ENCODE assay signal across 8 cellular contexts in the genomic region with DNA sequence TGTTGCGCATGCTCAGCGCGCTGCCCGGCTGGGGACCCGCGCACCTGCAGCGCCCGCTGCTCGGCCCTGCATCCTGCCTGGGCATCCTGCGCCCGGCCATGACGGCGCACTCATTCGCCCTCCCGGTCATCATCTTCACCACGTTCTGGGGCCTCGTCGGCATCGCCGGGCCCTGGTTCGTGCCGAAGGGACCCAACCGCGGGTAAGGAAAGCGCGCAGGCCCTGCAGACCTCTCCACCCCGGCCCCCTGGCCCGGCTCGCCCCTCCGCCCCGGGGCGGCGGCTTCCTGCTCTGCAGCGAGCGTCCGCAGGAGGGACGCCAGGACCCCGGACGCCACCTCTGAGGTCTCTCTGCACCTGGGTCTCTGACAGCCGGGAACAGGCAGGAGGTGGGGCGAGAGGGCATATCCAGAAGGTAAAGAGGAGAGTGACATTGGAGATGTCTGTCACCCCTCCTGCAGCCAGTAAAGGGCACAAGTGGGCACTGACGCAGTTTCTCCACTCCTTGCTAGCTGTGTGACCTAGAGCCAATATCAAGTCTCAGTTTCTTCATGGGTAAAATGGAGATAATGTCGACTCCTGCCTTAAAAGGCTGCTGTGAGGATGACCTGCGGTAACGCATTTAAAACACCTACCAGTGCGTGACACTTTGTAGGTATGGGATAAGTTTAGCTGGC. TPM values are rescaled to one million over a fixed set of nuclear protein-coding genes. Genes with fewer than 3 reads are reported as not detected.
DNase-seq lines count a peak whose midpoint lies in the region; ATAC-seq, FAIRE-seq and TF ChIP-seq lines count a peak whose summit lies in the region.

Gene ATP6V0E2 (plus strand): TSS at position 2 of the 676 bp plus-strand sequence. CDS start 97 bp downstream, at position 99.

- no peaks in the 10 kb centered on the region for H3K9me3 ChIP-seq in DOHH2 (ENCODE audit: control insufficient read depth, insufficient read depth, low read length)
- H3K9me3 ChIP-seq in Loucy (ENCODE audit: insufficient read depth, low read depth, low read length): no peaks in the 10 kb centered on the region

- H2AK5ac ChIP-seq in mesendoderm (ENCODE audit: low read length): no peak within 1 kb of the TSS

- H3K4me3 ChIP-seq in DOHH2 (ENCODE audit: low read length): peak within 1 kb of the TSS; percentile 86
- peak within 1 kb of the TSS; percentile 84 for H3K4me3 ChIP-seq in Loucy (ENCODE audit: low read length, poor library complexity, severe bottlenecking)
- H3K4me3 ChIP-seq in mesendoderm (ENCODE audit: low read length): peak within 1 kb of the TSS; percentile 46

- no peak within 1 kb of the TSS for H3K23ac ChIP-seq in mesendoderm (ENCODE audit: low read length)

- FAIRE-seq in RCC 7860 (lab: Jason Lieb, UNC): no peak

- peaks cover 30% of the 10 kb centered on the region for H3K36me3 Mint-ChIP-seq in central memory CD8-positive, alpha-beta T cell (ENCODE audit: insufficient read depth)

- no peak for DNase-seq in central memory CD8-positive, alpha-beta T cell (ENCODE audit: low spot score in 2 of 2)
- DNase-seq in mesendoderm (no peak), ureter (ENCODE audit: low spot score) (no peak), RCC 7860 (ENCODE audit: low spot score) (no peak)
- DNase-seq in effector CD4-positive, alpha-beta T cell: no peak

- H3K4me3 Mint-ChIP-seq in central memory CD8-positive, alpha-beta T cell: peak within 1 kb of the TSS; percentile 86

- H3K79me2 ChIP-seq in DOHH2 (ENCODE audit: control insufficient read depth, low read length) (peaks cover 21% of the 10 kb centered on the region), Loucy (ENCODE audit: insufficient read depth, low read length) (peaks cover 17% of the 10 kb centered on the region; the same call in 1 of the 2 replicates), mesendoderm (ENCODE audit: control insufficient read depth, insufficient read depth, low read length) (no peaks in the 10 kb centered on the region)

- H3K4ac ChIP-seq in mesendoderm (ENCODE audit: low read depth, low read length): no peak within 1 kb of the TSS

- H3K9ac ChIP-seq in Loucy (ENCODE audit: low read depth, low read length, poor library complexity, severe bottlenecking) (peak within 1 kb of the TSS; percentile 72), mesendoderm (ENCODE audit: low read length) (peak within 1 kb of the TSS; percentile 74)

- H3K18ac ChIP-seq in mesendoderm (ENCODE audit: low read length): peak within 1 kb of the TSS; percentile 24

- H2BK5ac ChIP-seq in mesendoderm (ENCODE audit: low read length): no peak within 1 kb of the TSS

- TF ChIP-seq CTCF in DOHH2 (IDR thresholded peaks at IDR 0.05; ENCODE audit: low read depth, low read length, poor library complexity, severe bottlenecking) (peak; percentile 20), Loucy (conservative IDR thresholded peaks at IDR 0.05; ENCODE audit: low read length) (no peak)

- H3K4me1 Mint-ChIP-seq in central memory CD8-positive, alpha-beta T cell: peaks cover 62% of the 10 kb centered on the region

- H3K79me1 ChIP-seq in mesendoderm (ENCODE audit: low read length): no peaks in the 10 kb centered on the region

- H3K27me3 ChIP-seq in DOHH2 (ENCODE audit: control insufficient read depth, low read length) (no peaks in the 10 kb centered on the region), Loucy (ENCODE audit: insufficient read depth, low read length, poor library complexity, severe bottlenecking) (no peaks in the 10 kb centered on the region), mesendoderm (ENCODE audit: insufficient read depth, low read length, poor library complexity) (peaks cover 3% of the 10 kb centered on the region)

- peaks cover 2% of the 10 kb centered on the region; the same call in 1 of the 2 replicates for H4K20me1 ChIP-seq in DOHH2 (ENCODE audit: control insufficient read depth, insufficient read depth, low read depth, low read length)
- peaks cover 2% of the 10 kb centered on the region for H4K20me1 ChIP-seq in Loucy (ENCODE audit: insufficient read depth, low read length, poor library complexity, severe bottlenecking)

- H3K9me2 ChIP-seq in DOHH2 (replicated peaks; ENCODE audit: control insufficient read depth, low read length) (no peaks in the 10 kb centered on the region), Loucy (replicated peaks; ENCODE audit: low read depth, low read length) (no peaks in the 10 kb centered on the region)

- H3K36me3 ChIP-seq in DOHH2 (ENCODE audit: control insufficient read depth, low read length): peaks cover 9% of the 10 kb centered on the region
- no peaks in the 10 kb centered on the region for H3K36me3 ChIP-seq in Loucy (ENCODE audit: insufficient read depth, low read length)
- no peaks in the 10 kb centered on the region for H3K36me3 ChIP-seq in mesendoderm (ENCODE audit: control insufficient read depth, insufficient read depth, low read length)

- H2AFZ ChIP-seq in Loucy (ENCODE audit: low read length): peak within 1 kb of the TSS; percentile 95

- H3K9me3 Mint-ChIP-seq in central memory CD8-positive, alpha-beta T cell: no peaks in the 10 kb centered on the region

- H4K5ac ChIP-seq in mesendoderm (ENCODE audit: low read length): no peak within 1 kb of the TSS

- peaks cover 10% of the 10 kb centered on the region; the same call in 1 of the 2 replicates for H3F3A ChIP-seq in DOHH2 (ENCODE audit: control insufficient read depth, insufficient read depth)
- peaks cover 6% of the 10 kb centered on the region for H3F3A ChIP-seq in Loucy (ENCODE audit: low read depth)

- H3K4me1 ChIP-seq in DOHH2 (ENCODE audit: control insufficient read depth, low read length) (peaks cover 40% of the 10 kb centered on the region), Loucy (ENCODE audit: insufficient read depth, low read length, poor library complexity, severe bottlenecking) (peaks cover 50% of the 10 kb centered on the region), mesendoderm (ENCODE audit: control insufficient read depth, low read depth, low read length) (no peaks in the 10 kb centered on the region)

- H4K8ac ChIP-seq in mesendoderm (ENCODE audit: low read depth, low read length): no peak within 1 kb of the TSS

- no CpG with 5 or more reads among the region's 46 CpGs for WGBS in mesendoderm (ENCODE audit: extremely low coverage, insufficient coverage, low lambda C conversion rate)

- ATAC-seq in GM21447 (IDR thresholded peaks at IDR 0.05; ENCODE audit: unreplicated experiment): peak; percentile 17
- peak; percentile 4 for ATAC-seq in central memory CD8-positive, alpha-beta T cell (replicated peaks; ENCODE audit: extremely low read depth, poor library complexity, severe bottlenecking)

- no peak within 1 kb of the TSS for H2BK120ac ChIP-seq in mesendoderm (ENCODE audit: low read depth, low read length)

- H3K27ac ChIP-seq in DOHH2 (ENCODE audit: low read depth, low read length): peak within 1 kb of the TSS; percentile 27
- no peak within 1 kb of the TSS for H3K27ac ChIP-seq in mesendoderm (ENCODE audit: low read depth, low read length)

- peak within 1 kb of the TSS; percentile 74 for H3K4me2 ChIP-seq in DOHH2 (ENCODE audit: low read length)
- H3K4me2 ChIP-seq in Loucy (ENCODE audit: low read depth, low read length, poor library complexity, severe bottlenecking): peak within 1 kb of the TSS; percentile 86
- H3K4me2 ChIP-seq in mesendoderm (ENCODE audit: low read length): peak within 1 kb of the TSS; percentile 94

- H3K27me3 Mint-ChIP-seq in central memory CD8-positive, alpha-beta T cell: no peaks in the 10 kb centered on the region

- no peak within 1 kb of the TSS for H2BK15ac ChIP-seq in mesendoderm (replicated peaks; ENCODE audit: low read depth)

- H3K27ac Mint-ChIP-seq in central memory CD8-positive, alpha-beta T cell (ENCODE audit: low read depth): peak within 1 kb of the TSS; percentile 84

- H3K56ac ChIP-seq in mesendoderm (ENCODE audit: low read length): peak within 1 kb of the TSS; percentile 85

RNA-seq across cellular contexts. Expression of gene ATP6V0E2, which starts in this region (rescaled TPM):
- 10.4 TPM for polyA plus RNA-seq in mesendoderm (2013, experiment 1 of 2)
- 9.8 TPM for polyA plus RNA-seq in mesendoderm (2013, experiment 2 of 2)
- 15.0 TPM for total RNA-seq in ureter
